Comparison of ENCODE assay signal across 8 cellular contexts in genomic region chr3:195896361-195897080, GRCh38. TPM values are rescaled to one million over a fixed set of nuclear protein-coding genes. Genes with fewer than 3 reads are reported as not detected.
DNase-seq lines count a peak whose midpoint lies in the region; ATAC-seq and TF ChIP-seq lines count a peak whose summit lies in the region.

No MANE protein-coding gene starts in this region.

- H3K4me3 ChIP-seq in GM12865 (ENCODE audit: low read depth, low read length) (peak overlapping the region; percentile 76), HUES6 (ENCODE audit: low read depth, low read length) (peak overlapping the region; percentile 83)

- POLR2A ChIA-PET in activated CD8-positive, alpha-beta T cell treated with anti-CD3 and anti-CD28 coated beads, Interleukin-2, amount 10 ng/mL, durations not matched to agents 7 days and 5 days (lab: Charles Lee) = interaction anchor here (0.6 to 5.5 kb wide), 5 partner anchors 10 to 456 kb away, joined by 3 to 160 read pairs (median 4); partner anchors contain the start of gene TNK2

- H3K27me3 ChIP-seq in HUES6 (ENCODE audit: control insufficient read depth, insufficient read depth, low read length) (no peaks in the 10 kb centered on the region), foreskin keratinocyte (no peaks in the 10 kb centered on the region)

- ATAC-seq in activated CD8-positive, alpha-beta T cell treated with anti-CD3 and anti-CD28 coated beads, Interleukin-2, amount 10 ng/mL, durations not matched to agents 7 days and 5 days = no peak
- ATAC-seq in foreskin keratinocyte (peak; percentile 27), GM19324 (IDR thresholded peaks at IDR 0.05; ENCODE audit: low FRiP score, unreplicated experiment) (no peak), GM21737 (IDR thresholded peaks at IDR 0.05; ENCODE audit: unreplicated experiment) (no peak)

- TF ChIP-seq CTCF in GM12865 (IDR thresholded peaks at IDR 0.05; ENCODE audit: insufficient read depth, low read depth, low read length, missing control alignments) (no peak), foreskin keratinocyte (conservative IDR thresholded peaks at IDR 0.05) (no peak)

- peak overlapping the region; percentile 93 for H3K27ac Mint-ChIP-seq in activated CD8-positive, alpha-beta T cell treated with anti-CD3 and anti-CD28 coated beads, Interleukin-2, amount 10 ng/mL, durations not matched to agents 7 days and 5 days

- H3K9ac ChIP-seq in HUES6 (ENCODE audit: low read length) = peak overlapping the region; percentile 68

- CTCF ChIA-PET in activated CD8-positive, alpha-beta T cell treated with anti-CD3 and anti-CD28 coated beads, Interleukin-2, amount 10 ng/mL, durations not matched to agents 7 days and 5 days (lab: Charles Lee) = interaction anchor here (1.1 to 6.4 kb wide), 8 partner anchors 11 to 41 kb away, joined by 4 to 144 read pairs (median 17); partner anchors contain the start of gene TNK2

- peaks cover 48% of the 10 kb centered on the region for H3K4me1 ChIP-seq in HUES6 (ENCODE audit: control insufficient read depth, insufficient read depth, low read length)
- H3K4me1 ChIP-seq in foreskin keratinocyte = peaks cover 15% of the 10 kb centered on the region

- no peaks in the 10 kb centered on the region for H3K9me3 Mint-ChIP-seq in activated CD8-positive, alpha-beta T cell treated with anti-CD3 and anti-CD28 coated beads, Interleukin-2, amount 10 ng/mL, durations not matched to agents 7 days and 5 days (ENCODE audit: insufficient read depth)

- peaks cover 13% of the 10 kb centered on the region for H3K36me3 Mint-ChIP-seq in activated CD8-positive, alpha-beta T cell treated with anti-CD3 and anti-CD28 coated beads, Interleukin-2, amount 10 ng/mL, durations not matched to agents 7 days and 5 days (ENCODE audit: low read depth)

- DNase-seq in GM12865 (ENCODE audit: low read depth) (no peak), foreskin keratinocyte (no peak), occipital lobe (lab: John Stamatoyannopoulos, UW) (peak; percentile 68), NCI-H1694 treated with DMSO at 0.1 percent for 48 hours (lab: John Stamatoyannopoulos, UW) (no peak)
- no peak for DNase-seq in activated CD8-positive, alpha-beta T cell treated with anti-CD3 and anti-CD28 coated beads, Interleukin-2, amount 10 ng/mL, durations not matched to agents 7 days and 5 days

- H3K27ac ChIP-seq in HUES6 (ENCODE audit: low read depth, low read length) (peak overlapping the region; percentile 2; the same call in 1 of the 2 replicates), foreskin keratinocyte (no peak overlapping the region)

- no peaks in the 10 kb centered on the region for H3K9me3 ChIP-seq in HUES6 (ENCODE audit: control insufficient read depth, insufficient read depth, low read depth, low read length)

- peaks cover 66% of the 10 kb centered on the region for H3K4me1 Mint-ChIP-seq in activated CD8-positive, alpha-beta T cell treated with anti-CD3 and anti-CD28 coated beads, Interleukin-2, amount 10 ng/mL, durations not matched to agents 7 days and 5 days (ENCODE audit: low read depth)

- H3K36me3 ChIP-seq in HUES6 (ENCODE audit: control insufficient read depth, insufficient read depth, low read length) = no peaks in the 10 kb centered on the region

- H3K4me3 Mint-ChIP-seq in activated CD8-positive, alpha-beta T cell treated with anti-CD3 and anti-CD28 coated beads, Interleukin-2, amount 10 ng/mL, durations not matched to agents 7 days and 5 days = peak overlapping the region; percentile 87

- H3K27me3 Mint-ChIP-seq in activated CD8-positive, alpha-beta T cell treated with anti-CD3 and anti-CD28 coated beads, Interleukin-2, amount 10 ng/mL, durations not matched to agents 7 days and 5 days (ENCODE audit: low read depth) = no peaks in the 10 kb centered on the region

RNA-seq across cellular contexts. Expression of gene TNK2, which starts 11.8 kb away (rescaled TPM):
- 100 to 1,000 TPM; 110 to 127 TPM for total RNA-seq in activated CD8-positive, alpha-beta T cell treated with anti-CD3 and anti-CD28 coated beads, Interleukin-2, amount 10 ng/mL, durations not matched to agents 7 days and 5 days
- total RNA-seq in foreskin keratinocyte (26.7 and 29.8 TPM in 2 replicates), occipital lobe (10.1 TPM)
- polyA plus RNA-seq in foreskin keratinocyte = 28.1 and 30.7 TPM in 2 replicates
